18 cellular contexts compared by ENCODE assay signal in genomic region chr14:69632752-69633151, GRCh38. TPM values are rescaled to one million over a fixed set of nuclear protein-coding genes. Genes with fewer than 3 reads are reported as not detected.
A peak's percentile ranks its signal among the peaks of the same experiment; 100 is the strongest.
DNase-seq lines count a peak whose midpoint lies in the region; ATAC-seq and TF ChIP-seq lines count a peak whose summit lies in the region.
"Had no signal": no experiment of that assay in that cellular context is flagged by ENCODE, and none has a peak within 500 bp of the region (broad histone marks: within the 10 kb centered on the region; RNA-seq: fewer than 3 reads in every experiment).

No MANE protein-coding gene starts in this region.

- H3K36me3 Mint-ChIP-seq in activated T-helper 1 cell treated with anti-CD3 and anti-CD28 coated beads, Interleukin-12 subunit alpha, Interleukin-12 subunit beta, Interleukin-2, Interleukin-4 antibody, amounts not matched to agents 30 ng/mL and 10 ng/mL and 1 ng/mL, durations not matched to agents 14 hours and 24 hours and 36 hours (ENCODE audit: low read depth), result peaks cover 25% of the 10 kb centered on the region
- H3K36me3 Mint-ChIP-seq in memory B cell, result peaks cover 2% of the 10 kb centered on the region

- no peak for TF ChIP-seq EP300 in upper lobe of left lung (IDR thresholded peaks at IDR 0.05)

- peaks cover 11 to 100% (median 98%) of the 10 kb centered on the region in 12 donors for H3K4me1 ChIP-seq in heart left ventricle
- H3K4me1 ChIP-seq in upper lobe of left lung, result peaks cover 88 to 99% (median 92%) of the 10 kb centered on the region in 4 donors

- no peak overlapping the region for H3K4me3 Mint-ChIP-seq in activated T-helper 1 cell treated with anti-CD3 and anti-CD28 coated beads, Interleukin-12 subunit alpha, Interleukin-12 subunit beta, Interleukin-2, Interleukin-4 antibody, amounts not matched to agents 30 ng/mL and 10 ng/mL and 1 ng/mL, durations not matched to agents 14 hours and 24 hours and 36 hours
- peak overlapping the region; percentile 9 for H3K4me3 Mint-ChIP-seq in memory B cell

- ATAC-seq in heart left ventricle (no peak), memory B cell (ENCODE audit: low read depth) (no peak), upper lobe of left lung (ENCODE audit: low FRiP score in 2 of 2) (no peak)

- no peak for TF ChIP-seq POLR2A in heart left ventricle (IDR thresholded peaks at IDR 0.05)
- no peak for TF ChIP-seq POLR2A in upper lobe of left lung (IDR thresholded peaks at IDR 0.05)

- H3K9me3 Mint-ChIP-seq in activated T-helper 1 cell treated with anti-CD3 and anti-CD28 coated beads, Interleukin-12 subunit alpha, Interleukin-12 subunit beta, Interleukin-2, Interleukin-4 antibody, amounts not matched to agents 30 ng/mL and 10 ng/mL and 1 ng/mL, durations not matched to agents 14 hours and 24 hours and 36 hours, result no peaks in the 10 kb centered on the region
- no peaks in the 10 kb centered on the region for H3K9me3 Mint-ChIP-seq in memory B cell

- H3K27ac Mint-ChIP-seq in activated T-helper 1 cell treated with anti-CD3 and anti-CD28 coated beads, Interleukin-12 subunit alpha, Interleukin-12 subunit beta, Interleukin-2, Interleukin-4 antibody, amounts not matched to agents 30 ng/mL and 10 ng/mL and 1 ng/mL, durations not matched to agents 14 hours and 24 hours and 36 hours, result peak overlapping the region; percentile 16
- H3K27ac Mint-ChIP-seq in memory B cell, result peak overlapping the region; percentile 92

- intact Hi-C loops in heart left ventricle (cut with DNase I) (no loop called here), cardiac septum (cut with DNase I) (no loop called here)
- intact Hi-C loops in activated T-helper 1 cell treated with anti-CD3 and anti-CD28 coated beads, Interleukin-12 subunit alpha, Interleukin-12 subunit beta, Interleukin-2, Interleukin-4 antibody, amounts not matched to agents 30 ng/mL and 10 ng/mL and 1 ng/mL, durations not matched to agents 14 hours and 24 hours and 36 hours (cut with micrococcal nuclease), result no loop called here

- no peaks in the 10 kb centered on the region for H3K9me3 ChIP-seq in heart left ventricle
- no peaks in the 10 kb centered on the region for H3K9me3 ChIP-seq in upper lobe of left lung

- H3K36me3 ChIP-seq in heart left ventricle, result no peaks in the 10 kb centered on the region
- no peaks in the 10 kb centered on the region for H3K36me3 ChIP-seq in upper lobe of left lung

- H3K27ac ChIP-seq in heart left ventricle (peak overlapping the region in 11 of 12 donors; percentile 4 to 84 (median 47)), upper lobe of left lung (peak overlapping the region; percentile 61 to 78 (median 67)), substantia nigra (ENCODE audit: low read depth, low read length, poor library complexity, severe bottlenecking) (no peak overlapping the region)
- H3K27ac ChIP-seq: C4-2B had no signal

- no peak overlapping the region for H3K4me3 ChIP-seq in heart left ventricle
- H3K4me3 ChIP-seq in upper lobe of left lung, result no peak overlapping the region
- H3K4me3 ChIP-seq: GM23248 had no signal

- 60 to 65% (median 64%) methylated on average over 5 of the region's 5 CpGs for WGBS in heart left ventricle, 4 donors
- 65 to 67% methylated on average over 5 of the region's 5 CpGs for WGBS in upper lobe of left lung, 2 donors

- DNase-seq in heart left ventricle (no peak), cardiac septum (ENCODE audit: low spot score) (no peak), memory B cell (ENCODE audit: low spot score in 2 of 2) (no peak), upper lobe of left lung (no peak), DMS 273 treated with DMSO at 0.1 percent for 48 hours (lab: John Stamatoyannopoulos, UW) (no peak), substantia nigra (lab: John Stamatoyannopoulos, UW) (no peak)
- no peak for DNase-seq in activated T-helper 1 cell treated with anti-CD3 and anti-CD28 coated beads, Interleukin-12 subunit alpha, Interleukin-12 subunit beta, Interleukin-2, Interleukin-4 antibody, amounts not matched to agents 30 ng/mL and 10 ng/mL and 1 ng/mL, durations not matched to agents 14 hours and 24 hours and 36 hours (ENCODE audit: low spot score)
- DNase-seq in effector CD8-positive, alpha-beta T cell (lab: John Stamatoyannopoulos, UW), result no peak
- DNase-seq: NCI-H146; NCI-H510A treated with DMSO at 0.1 percent for 48 hours; stimulated activated CD4-positive, alpha-beta T cell treated with anti-CD3 and anti-CD28 coated beads, Interleukin-1b, Interleukin-23, amount 100 ng/mL, for 48 hours; stimulated activated CD8-positive, alpha-beta memory T cell treated with anti-CD3 and anti-CD28 coated beads, Interleukin-4, amount 100 ng/mL, for 48 hours had no signal

- no peaks in the 10 kb centered on the region for H3K27me3 Mint-ChIP-seq in activated T-helper 1 cell treated with anti-CD3 and anti-CD28 coated beads, Interleukin-12 subunit alpha, Interleukin-12 subunit beta, Interleukin-2, Interleukin-4 antibody, amounts not matched to agents 30 ng/mL and 10 ng/mL and 1 ng/mL, durations not matched to agents 14 hours and 24 hours and 36 hours (ENCODE audit: insufficient read depth)
- H3K27me3 Mint-ChIP-seq in memory B cell, result no peaks in the 10 kb centered on the region

- H3K4me1 Mint-ChIP-seq in activated T-helper 1 cell treated with anti-CD3 and anti-CD28 coated beads, Interleukin-12 subunit alpha, Interleukin-12 subunit beta, Interleukin-2, Interleukin-4 antibody, amounts not matched to agents 30 ng/mL and 10 ng/mL and 1 ng/mL, durations not matched to agents 14 hours and 24 hours and 36 hours (ENCODE audit: low read depth), result peaks cover 98% of the 10 kb centered on the region
- H3K4me1 Mint-ChIP-seq in memory B cell, result peaks cover 82% of the 10 kb centered on the region

- TF ChIP-seq CTCF in heart left ventricle (IDR thresholded peaks at IDR 0.05), result no peak
- no peak for TF ChIP-seq CTCF in upper lobe of left lung (IDR thresholded peaks at IDR 0.05)

- H3K27me3 ChIP-seq in heart left ventricle (no peaks in the 10 kb centered on the region), upper lobe of left lung (no peaks in the 10 kb centered on the region)

RNA-seq across cellular contexts. Expression of gene SUSD6, which starts 21.4 kb away (rescaled TPM):
- total RNA-seq in heart left ventricle (10 to 100 TPM; 17.8 to 49.2 (median 24.8) TPM), cardiac septum (26.9 TPM), upper lobe of left lung (10 to 100 TPM; 63.4 to 90.4 (median 81.6) TPM)
- 10 to 100 TPM in 1 of 2 donors, 1 to 10 TPM in 1; 5.8 to 18.7 TPM for polyA plus RNA-seq in heart left ventricle
- 91.3 and 94.3 TPM in 2 replicates for total RNA-seq in activated T-helper 1 cell treated with anti-CD3 and anti-CD28 coated beads, Interleukin-12 subunit alpha, Interleukin-12 subunit beta, Interleukin-2, Interleukin-4 antibody, amounts not matched to agents 30 ng/mL and 10 ng/mL and 1 ng/mL, durations not matched to agents 14 hours and 24 hours and 36 hours

RNA-seq across cellular contexts. Expression of gene CCDC177, which starts 58.1 kb away (rescaled TPM):
- total RNA-seq in heart left ventricle, result not detected
- polyA plus RNA-seq in heart left ventricle, result under 1 TPM in 1 of 2 donors, not detected in 1; 0.06 TPM
- not detected for total RNA-seq in cardiac septum
- 0.08 TPM in 1 of 2 replicates, not detected in the other for total RNA-seq in activated T-helper 1 cell treated with anti-CD3 and anti-CD28 coated beads, Interleukin-12 subunit alpha, Interleukin-12 subunit beta, Interleukin-2, Interleukin-4 antibody, amounts not matched to agents 30 ng/mL and 10 ng/mL and 1 ng/mL, durations not matched to agents 14 hours and 24 hours and 36 hours
- not detected for total RNA-seq in upper lobe of left lung
- total RNA-seq: dermis microvascular lymphatic vessel endothelial cell, GM23248, mononuclear cell, pulmonary artery endothelial cell, RPMI7951 had no signal
- polyA plus RNA-seq: GM23248 had no signal
